Comparison of ENCODE assay signal across 1 cellular context in genomic region chr9:107975426-107976010, GRCh38.
TF ChIP-seq lines count a peak whose summit lies in the region.

No MANE protein-coding gene starts in this region.

TF ChIP-seq in H1, 55 proteins besides CTCF, POLR2A, EP300 and RAD21 (continued from another document):
- TF ChIP-seq CHD1 (IDR thresholded peaks at IDR 0.05; ENCODE audit: low read depth, low read length) (no peak), ASH2L (IDR thresholded peaks at IDR 0.05; ENCODE audit: low read length) (no peak), BCL11A (IDR thresholded peaks at IDR 0.05; ENCODE audit: low read depth in 2 of 2, low read length in 2 of 2) (no peak), EGR1 (IDR thresholded peaks at IDR 0.05; ENCODE audit: borderline replicate concordance, low read depth, low read length) (no peak), CHD7 (IDR thresholded peaks at IDR 0.05; ENCODE audit: insufficient replicate concordance, low read length) (no peak)
TF ChIP-seq in H1: peak in this region for 0.
